8 cellular contexts compared by ENCODE assay signal in genomic region chr1:88685239-88685604, GRCh38. TPM values are rescaled to one million over a fixed set of nuclear protein-coding genes. Genes with fewer than 3 reads are reported as not detected.
DNase-seq lines count a peak whose midpoint lies in the region; ATAC-seq and TF ChIP-seq lines count a peak whose summit lies in the region.

No MANE protein-coding gene starts in this region.

- intact Hi-C loops in right cardiac atrium (cut with DNase I): no loop called here
- intact Hi-C loops in spleen (cut with DNase I; ENCODE audit: low total_unique reads): loop anchor here (10.0 kb wide), 1 partner anchor 200 kb away; no protein-coding TSS in a partner anchor

- no peak for TF ChIP-seq POLR2A in spleen (IDR thresholded peaks at IDR 0.05)

- under 1% methylated on average over 7 of the region's 7 CpGs for WGBS in right cardiac atrium
- 0 to 1% (median 0%) methylated on average over 7 of the region's 7 CpGs for WGBS in spleen, 5 donors

- H3K4me1 ChIP-seq in right cardiac atrium (ENCODE audit: control insufficient read depth, insufficient read depth, low read length): no peaks in the 10 kb centered on the region
- peaks cover 22 to 66% (median 40%) of the 10 kb centered on the region in 6 donors for H3K4me1 ChIP-seq in spleen

- H3K9me3 ChIP-seq in right cardiac atrium (ENCODE audit: control insufficient read depth, low read length) (no peaks in the 10 kb centered on the region), spleen (no peaks in the 10 kb centered on the region)

- ATAC-seq in GM21447 (IDR thresholded peaks at IDR 0.05; ENCODE audit: unreplicated experiment) (peak; percentile 20), right cardiac atrium (no peak)

- DNase-seq in AG08396 (ENCODE audit: low spot score) (peak; percentile 8), right cardiac atrium (no peak), spleen (no peak), GDM1 (lab: John Stamatoyannopoulos, UW) (no peak), foreskin melanocyte (no peak), NCI-H1930 (lab: John Stamatoyannopoulos, UW) (no peak)

- TF ChIP-seq CTCF in VCaP (conservative IDR thresholded peaks at IDR 0.05): no peak
- no peak for TF ChIP-seq CTCF in spleen (IDR thresholded peaks at IDR 0.05 in 8 of 11, conservative IDR thresholded peaks at IDR 0.05 in 3 of 11)

- peak overlapping the region; percentile 95 for H3K27ac ChIP-seq in VCaP
- no peak overlapping the region for H3K27ac ChIP-seq in right cardiac atrium (ENCODE audit: low read length)
- peak overlapping the region; percentile 86 to 98 (median 97) for H3K27ac ChIP-seq in spleen

- H3K4me3 ChIP-seq in right cardiac atrium (ENCODE audit: low read length) (peak overlapping the region; percentile 83), spleen (peak overlapping the region; percentile 73 to 98 (median 95))

- H3K36me3 ChIP-seq in spleen: peaks cover 0 to 10% (median 0%) of the 10 kb centered on the region in 6 donors

- no peaks in the 10 kb centered on the region for H3K27me3 ChIP-seq in right cardiac atrium (ENCODE audit: control insufficient read depth, insufficient read depth)
- no peaks in the 10 kb centered on the region for H3K27me3 ChIP-seq in spleen (replicated peaks in 1 of 7)

RNA-seq across cellular contexts. Expression of gene PKN2, which starts 1.1 kb away (rescaled TPM):
- total RNA-seq in right cardiac atrium (10 to 100 TPM; 30.1 to 33.8 (median 31.7) TPM), spleen (10 to 100 TPM; 43.2 to 63.9 (median 52.1) TPM)
- polyA plus RNA-seq in right cardiac atrium (9.8 TPM), spleen (10 to 100 TPM; 10.2 to 13.3 (median 12.5) TPM)
